Comparison of ENCODE assay signal across 12 cellular contexts in the genomic region with DNA sequence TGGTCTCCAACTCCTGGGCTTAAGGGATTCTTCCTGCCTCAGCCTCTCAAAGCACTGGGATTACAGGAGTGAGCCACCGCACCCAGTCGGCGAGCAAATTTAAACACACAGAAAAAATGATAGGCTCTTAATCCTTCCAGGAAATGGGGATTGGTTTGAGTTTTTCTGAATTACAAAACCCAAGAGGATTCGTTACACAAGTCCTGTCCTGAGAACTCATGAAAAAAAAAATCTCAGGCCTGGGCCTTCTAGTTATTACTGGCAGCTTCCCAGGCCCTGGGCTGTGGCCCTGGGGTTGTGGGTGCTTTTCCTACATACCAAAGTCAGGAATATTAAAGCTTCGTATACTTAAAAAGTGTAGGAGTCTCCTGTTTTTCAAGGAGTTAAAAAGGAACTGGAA. TPM values are rescaled to one million over a fixed set of nuclear protein-coding genes. Genes with fewer than 3 reads are reported as not detected.
DNase-seq lines count a peak whose midpoint lies in the region; ATAC-seq and TF ChIP-seq lines count a peak whose summit lies in the region.
"Had no signal": no experiment of that assay in that cellular context is flagged by ENCODE, and none has a peak within 500 bp of the region (broad histone marks: within the 10 kb centered on the region; RNA-seq: fewer than 3 reads in every experiment).

No MANE protein-coding gene starts in this region.

- peaks cover 7 to 87% of the 10 kb centered on the region in 2 donors for H3K4me1 ChIP-seq in left lung
- peaks cover 5 to 17% (median 11%) of the 10 kb centered on the region in 4 donors for H3K4me1 ChIP-seq in upper lobe of left lung

- WGBS in upper lobe of left lung, 2 donors: 33 to 54% methylated on average over 5 of the region's 5 CpGs

- no peaks in the 10 kb centered on the region for H3K36me3 ChIP-seq in left lung
- no peaks in the 10 kb centered on the region for H3K36me3 ChIP-seq in upper lobe of left lung

- intact Hi-C loops in dendritic cell treated with granulocyte-macrophage colony-stimulating factor and Interleukin-4, amounts not matched to agents 40 ng/mL and 50 ng/mL, for 4 days (cut with micrococcal nuclease): no loop called here
- intact Hi-C loops in left lung (cut with DNase I): no loop called here

- no peak overlapping the region for H3K4me3 Mint-ChIP-seq in dendritic cell treated with granulocyte-macrophage colony-stimulating factor and Interleukin-4, amounts not matched to agents 40 ng/mL and 50 ng/mL, for 4 days
- H3K4me3 Mint-ChIP-seq: stimulated activated naive B cell treated with anti-CD40 and anti-IgM and Interleukin-4, amounts not matched to agents 10 μg/mL and 1 μg/mL and 100 μg/mL, for 72 hours had no signal

- no peak for TF ChIP-seq EP300 in upper lobe of left lung (IDR thresholded peaks at IDR 0.05)

- TF ChIP-seq POLR2A in upper lobe of left lung (IDR thresholded peaks at IDR 0.05): no peak
- TF ChIP-seq POLR2A in erythroblast (IDR thresholded peaks at IDR 0.05; ENCODE audit: low read length): no peak

- peak; percentile 11 for ATAC-seq in left lung
- ATAC-seq in upper lobe of left lung (ENCODE audit: low FRiP score in 2 of 2): peak in 1 of 2 donors; percentile 30
- ATAC-seq: stimulated activated naive B cell treated with anti-CD40 and anti-IgM and Interleukin-4, amounts not matched to agents 10 μg/mL and 1 μg/mL and 100 μg/mL, for 72 hours had no signal

- no peaks in the 10 kb centered on the region for H3K9me3 Mint-ChIP-seq in dendritic cell treated with granulocyte-macrophage colony-stimulating factor and Interleukin-4, amounts not matched to agents 40 ng/mL and 50 ng/mL, for 4 days

- TF ChIP-seq CTCF in left lung (IDR thresholded peaks at IDR 0.05) (no peak), upper lobe of left lung (IDR thresholded peaks at IDR 0.05) (no peak)

- no peaks in the 10 kb centered on the region for H3K36me3 Mint-ChIP-seq in dendritic cell treated with granulocyte-macrophage colony-stimulating factor and Interleukin-4, amounts not matched to agents 40 ng/mL and 50 ng/mL, for 4 days (ENCODE audit: low read depth)

- H3K27me3 Mint-ChIP-seq in dendritic cell treated with granulocyte-macrophage colony-stimulating factor and Interleukin-4, amounts not matched to agents 40 ng/mL and 50 ng/mL, for 4 days: no peaks in the 10 kb centered on the region
- H3K27me3 Mint-ChIP-seq: stimulated activated naive B cell treated with anti-CD40 and anti-IgM and Interleukin-4, amounts not matched to agents 10 μg/mL and 1 μg/mL and 100 μg/mL, for 72 hours had no signal

- peak overlapping the region; percentile 24 to 57 for H3K27ac ChIP-seq in left lung
- peak overlapping the region in 3 of 4 donors; percentile 11 to 53 (median 17) for H3K27ac ChIP-seq in upper lobe of left lung

- H3K27me3 ChIP-seq in left lung: no peaks in the 10 kb centered on the region
- no peaks in the 10 kb centered on the region for H3K27me3 ChIP-seq in upper lobe of left lung

- DNase-seq in M059J (ENCODE audit: low read depth): peak; percentile 90
- DNase-seq in left lung: no peak
- no peak for DNase-seq in upper lobe of left lung
- no peak for DNase-seq in medulla oblongata (ENCODE audit: extremely low spot score)
- no peak for DNase-seq in iPS-NIHi7 (ENCODE audit: extremely low spot score)
- no peak for DNase-seq in erythroblast (lab: John Stamatoyannopoulos, UW)
- DNase-seq: amniotic stem cell; DMS79; MM.1S; occipital lobe; stimulated activated naive B cell treated with anti-CD40 and anti-IgM and Interleukin-4, amounts not matched to agents 10 μg/mL and 1 μg/mL and 100 μg/mL, for 72 hours had no signal

- no peak overlapping the region for H3K4me3 ChIP-seq in left lung
- H3K4me3 ChIP-seq in upper lobe of left lung: no peak overlapping the region

- peaks cover 88% of the 10 kb centered on the region for H3K4me1 Mint-ChIP-seq in dendritic cell treated with granulocyte-macrophage colony-stimulating factor and Interleukin-4, amounts not matched to agents 40 ng/mL and 50 ng/mL, for 4 days (ENCODE audit: low read depth)

- H3K27ac Mint-ChIP-seq in dendritic cell treated with granulocyte-macrophage colony-stimulating factor and Interleukin-4, amounts not matched to agents 40 ng/mL and 50 ng/mL, for 4 days: peak overlapping the region; percentile 75
- H3K27ac Mint-ChIP-seq: stimulated activated naive B cell treated with anti-CD40 and anti-IgM and Interleukin-4, amounts not matched to agents 10 μg/mL and 1 μg/mL and 100 μg/mL, for 72 hours had no signal

- H3K9me3 ChIP-seq in left lung: no peaks in the 10 kb centered on the region
- H3K9me3 ChIP-seq in upper lobe of left lung: no peaks in the 10 kb centered on the region

RNA-seq across cellular contexts. Expression of gene IFNGR2, which starts 6.2 kb away (rescaled TPM):
- total RNA-seq in M059J (2014; rRNA removed; shearing (Covaris generic)): 75.2 and 80.1 TPM in 2 replicates
- total RNA-seq in left lung: 100 to 1,000 TPM in 1 of 2 donors, 10 to 100 TPM in 1; 90.8 to 116 TPM
- 10 to 100 TPM; 35.6 to 89.8 (median 62.0) TPM for total RNA-seq in upper lobe of left lung
